Comparison of ENCODE assay signal across 2 cellular contexts in genomic region chr15:45373961-45374360, GRCh38.
TF ChIP-seq lines count a peak whose summit lies in the region.

No MANE protein-coding gene starts in this region.

TF ChIP-seq in liver, 16 proteins besides CTCF, POLR2A, EP300 and RAD21:
- TF ChIP-seq, protein P1, sequence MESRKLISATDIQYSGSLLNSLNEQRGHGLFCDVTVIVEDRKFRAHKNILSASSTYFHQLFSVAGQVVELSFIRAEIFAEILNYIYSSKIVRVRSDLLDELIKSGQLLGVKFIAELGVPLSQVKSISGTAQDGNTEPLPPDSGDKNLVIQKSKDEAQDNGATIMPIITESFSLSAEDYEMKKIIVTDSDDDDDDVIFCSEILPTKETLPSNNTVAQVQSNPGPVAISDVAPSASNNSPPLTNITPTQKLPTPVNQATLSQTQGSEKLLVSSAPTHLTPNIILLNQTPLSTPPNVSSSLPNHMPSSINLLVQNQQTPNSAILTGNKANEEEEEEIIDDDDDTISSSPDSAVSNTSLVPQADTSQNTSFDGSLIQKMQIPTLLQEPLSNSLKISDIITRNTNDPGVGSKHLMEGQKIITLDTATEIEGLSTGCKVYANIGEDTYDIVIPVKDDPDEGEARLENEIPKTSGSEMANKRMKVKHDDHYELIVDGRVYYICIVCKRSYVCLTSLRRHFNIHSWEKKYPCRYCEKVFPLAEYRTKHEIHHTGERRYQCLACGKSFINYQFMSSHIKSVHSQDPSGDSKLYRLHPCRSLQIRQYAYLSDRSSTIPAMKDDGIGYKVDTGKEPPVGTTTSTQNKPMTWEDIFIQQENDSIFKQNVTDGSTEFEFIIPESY (IDR thresholded peaks at IDR 0.05): no peak

TF ChIP-seq in HepG2, 621 proteins besides CTCF, POLR2A, EP300 and RAD21:
- TF ChIP-seq PHF8 (CRISPR knock-in tag; IDR thresholded peaks at IDR 0.05) (no peak), NFIC (IDR thresholded peaks at IDR 0.05; ENCODE audit: low read length) (no peak), ZNF775 (CRISPR knock-in tag; IDR thresholded peaks at IDR 0.05; ENCODE audit: borderline replicate concordance) (no peak), ZBTB49 (CRISPR knock-in tag; IDR thresholded peaks at IDR 0.05; ENCODE audit: borderline replicate concordance) (no peak), LRRFIP1 (CRISPR knock-in tag; conservative IDR thresholded peaks at IDR 0.05) (no peak), MTA1 (CRISPR knock-in tag; IDR thresholded peaks at IDR 0.05; ENCODE audit: borderline replicate concordance) (no peak), RXRA (CRISPR knock-in tag; IDR thresholded peaks at IDR 0.05) (no peak), IRX3 (CRISPR knock-in tag; IDR thresholded peaks at IDR 0.05; ENCODE audit: borderline replicate concordance, low read depth) (no peak)
